In the genomic region with DNA sequence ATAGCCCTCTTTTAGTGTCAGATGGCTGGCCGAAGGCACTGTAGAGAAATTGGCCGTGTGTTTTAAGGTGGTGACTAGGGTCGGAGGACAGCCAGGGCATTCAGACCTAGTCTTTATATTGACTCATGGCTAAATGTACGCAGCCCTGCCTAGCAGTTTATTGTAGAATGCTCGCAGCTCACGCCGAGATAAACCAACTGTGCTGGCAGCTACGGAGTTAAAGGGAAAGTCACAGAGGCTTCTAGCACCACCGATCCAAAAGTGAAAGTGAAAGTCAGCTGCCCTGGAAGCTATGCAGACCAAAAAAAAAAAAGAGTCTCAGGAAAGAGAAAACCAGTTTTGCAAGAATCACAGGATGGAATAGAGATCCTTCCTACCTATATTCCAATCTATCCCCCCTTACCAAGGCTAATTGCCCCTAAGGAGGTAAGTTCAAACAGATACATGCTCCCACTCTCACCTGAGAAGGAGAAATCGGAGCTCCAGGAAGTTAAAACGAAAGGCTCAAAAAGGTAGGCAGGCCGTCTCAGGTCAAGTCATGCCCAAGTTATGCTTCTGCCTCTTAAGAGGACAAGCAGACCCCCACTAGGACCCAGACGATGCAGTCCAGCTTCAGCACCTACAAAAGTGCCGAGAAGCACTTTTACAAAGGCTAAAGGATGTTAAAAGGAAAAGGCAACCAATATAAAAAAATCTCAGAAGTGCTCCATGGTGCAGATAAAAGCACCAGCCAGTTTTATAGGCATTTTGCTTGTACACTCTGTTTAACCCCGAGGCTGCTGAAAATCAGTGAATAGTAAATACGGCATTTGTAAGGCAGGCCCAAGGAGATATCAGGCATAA, we compare ENCODE assay signal across 8 cellular contexts. TPM values are rescaled to one million over a fixed set of nuclear protein-coding genes. Genes with fewer than 3 reads are reported as not detected.
A peak's percentile ranks its signal among the peaks of the same experiment; 100 is the strongest.
DNase-seq lines count a peak whose midpoint lies in the region; ATAC-seq and TF ChIP-seq lines count a peak whose summit lies in the region.

No MANE protein-coding gene starts in this region.

- H3K4me1 Mint-ChIP-seq in stimulated activated effector memory CD8-positive, alpha-beta T cell treated with anti-CD3 and anti-CD28 coated beads, Interleukin-12 subunit alpha, Interleukin-12 subunit beta, amount 100 ng/mL, for 72 hours: peaks cover 38% of the 10 kb centered on the region

- DNase-seq in AG08395 (ENCODE audit: low spot score) (peak; percentile 67), NCI-H2196 treated with DMSO at 0.1 percent for 48 hours (lab: John Stamatoyannopoulos, UW; ENCODE audit: unreplicated experiment) (peak; percentile 24), right lobe of liver (peak in 2 of 3 donors; percentile 49 to 81)
- DNase-seq in activated CD4-positive, alpha-beta T cell treated with anti-CD3 and anti-CD28 coated beads for 4 hours: peak; percentile 56 to 62
- DNase-seq in effector CD4-positive, alpha-beta T cell: peak; percentile 44
- DNase-seq in stimulated activated effector memory CD8-positive, alpha-beta T cell treated with anti-CD3 and anti-CD28 coated beads, Interleukin-12 subunit alpha, Interleukin-12 subunit beta, amount 100 ng/mL, for 72 hours (ENCODE audit: low spot score in 2 of 2): peak in 1 of 2 donors; percentile 75

- H3K9me3 ChIP-seq in right lobe of liver: no peaks in the 10 kb centered on the region

- H3K4me1 ChIP-seq in right lobe of liver: peaks cover 0 to 5% (median 0%) of the 10 kb centered on the region in 4 donors

- no peak for TF ChIP-seq POLR2A in right lobe of liver (IDR thresholded peaks at IDR 0.05)

- H3K36me3 ChIP-seq in right lobe of liver: no peaks in the 10 kb centered on the region

- ATAC-seq in GM18907 (IDR thresholded peaks at IDR 0.05; ENCODE audit: unreplicated experiment): peak; percentile 54
- peak; percentile 44 for ATAC-seq in HG03097 (IDR thresholded peaks at IDR 0.05; ENCODE audit: low FRiP score, unreplicated experiment)
- ATAC-seq in right lobe of liver: peak; percentile 84 to 88 (median 87)
- peak; percentile 74 for ATAC-seq in stimulated activated effector memory CD8-positive, alpha-beta T cell treated with anti-CD3 and anti-CD28 coated beads, Interleukin-12 subunit alpha, Interleukin-12 subunit beta, amount 100 ng/mL, for 72 hours

- peak overlapping the region; percentile 60 to 69 (median 69) for H3K4me3 ChIP-seq in right lobe of liver

- no peaks in the 10 kb centered on the region for H3K27me3 ChIP-seq in right lobe of liver

- H3K36me3 Mint-ChIP-seq in stimulated activated effector memory CD8-positive, alpha-beta T cell treated with anti-CD3 and anti-CD28 coated beads, Interleukin-12 subunit alpha, Interleukin-12 subunit beta, amount 100 ng/mL, for 72 hours: peaks cover 46% of the 10 kb centered on the region

- peak overlapping the region; percentile 99 for H3K27ac ChIP-seq in right lobe of liver

- no peak overlapping the region for H3K4me3 Mint-ChIP-seq in stimulated activated effector memory CD8-positive, alpha-beta T cell treated with anti-CD3 and anti-CD28 coated beads, Interleukin-12 subunit alpha, Interleukin-12 subunit beta, amount 100 ng/mL, for 72 hours

- TF ChIP-seq CTCF in right lobe of liver (IDR thresholded peaks at IDR 0.05): no peak

- no peak overlapping the region for H3K27ac Mint-ChIP-seq in stimulated activated effector memory CD8-positive, alpha-beta T cell treated with anti-CD3 and anti-CD28 coated beads, Interleukin-12 subunit alpha, Interleukin-12 subunit beta, amount 100 ng/mL, for 72 hours

- intact Hi-C loops in right lobe of liver (cut with DNase I): no loop called here

- H3K9me3 Mint-ChIP-seq in stimulated activated effector memory CD8-positive, alpha-beta T cell treated with anti-CD3 and anti-CD28 coated beads, Interleukin-12 subunit alpha, Interleukin-12 subunit beta, amount 100 ng/mL, for 72 hours: peaks cover 3% of the 10 kb centered on the region

- under 1% methylated on average over 15 of the region's 16 CpGs for WGBS in right lobe of liver (ENCODE audit: insufficient coverage, low coverage, low lambda C conversion rate, missing lambda C conversion rate)

RNA-seq across cellular contexts. Expression of a gene that starts 24.8 kb away (rescaled TPM):
- 1 to 10 TPM in 3 of 6 experiments, under 1 TPM in 3; 0.24 to 1.5 (median 1.0) TPM for total RNA-seq in right lobe of liver

RNA-seq across cellular contexts. Expression of a gene that starts 44.5 kb away (rescaled TPM):
- total RNA-seq in right lobe of liver: under 1 TPM in 1 of 6 experiments, not detected in 5; 0.39 TPM

RNA-seq across cellular contexts. Expression of a gene that starts 55.3 kb away (rescaled TPM):
- total RNA-seq in right lobe of liver: not detected

RNA-seq across cellular contexts. Expression of a gene that starts 57.4 kb away (rescaled TPM):
- 1 to 10 TPM in 3 of 6 experiments, under 1 TPM in 3; 0.68 to 2.3 (median 1.1) TPM for total RNA-seq in right lobe of liver
